Comparison of ENCODE assay signal across 15 cellular contexts in genomic region chrX:8154011-8154410, GRCh38. TPM values are rescaled to one million over a fixed set of nuclear protein-coding genes. Genes with fewer than 3 reads are reported as not detected.
"Had no signal": no experiment of that assay in that cellular context is flagged by ENCODE, and none has a peak within 500 bp of the region (broad histone marks: within the 10 kb centered on the region; RNA-seq: fewer than 3 reads in every experiment).

No MANE protein-coding gene starts in this region.

RNA-seq across cellular contexts. Expression of gene VCX2, which starts 17.1 kb away (rescaled TPM):
- total RNA-seq: activated B cell treated with CpG ODN at 0.5 μM for 24 hours; activated CD4-positive, alpha-beta memory T cell treated with anti-CD3 and anti-CD28 coated beads for 36 hours; activated CD4-positive, alpha-beta memory T cell treated with anti-CD3 and anti-CD28 coated beads, Interleukin-2, amount 10 ng/mL, durations not matched to agents 7 days and 5 days; activated CD4-positive, alpha-beta T cell treated with anti-CD3 and anti-CD28 coated beads for 36 hours; activated CD4-positive, alpha-beta T cell treated with anti-CD3 and anti-CD28 coated beads, Interleukin-2, amount 10 ng/mL, durations not matched to agents 24 days and 14 days; activated CD4-positive, alpha-beta T cell treated with anti-CD3 and anti-CD28 coated beads, Interleukin-2, amount 10 ng/mL, durations not matched to agents 7 days and 5 days; activated CD8-positive, alpha-beta memory T cell treated with anti-CD3 and anti-CD28 coated beads for 36 hours; activated CD8-positive, alpha-beta memory T cell treated with anti-CD3 and anti-CD28 coated beads, Interleukin-2, amount 10 ng/mL, durations not matched to agents 7 days and 5 days; activated CD8-positive, alpha-beta T cell treated with anti-CD3 and anti-CD28 coated beads for 36 hours; activated CD8-positive, alpha-beta T cell treated with anti-CD3 and anti-CD28 coated beads, Interleukin-2, amount 10 ng/mL, durations not matched to agents 7 days and 5 days; T-cell; T-helper 1 cell treated with Interleukin-12 subunit alpha and Interleukin-12 subunit beta and Interleukin-4 antibody, amounts not matched to agents 30 ng/mL and 1 ng/mL, for 36 hours; T-helper 17 cell; T-helper 2 cell treated with Interferon-gamma antibody and Interleukin-4, amounts not matched to agents 100 ng/mL and 5 ng/mL, for 36 hours; WTC11 had no signal
